ENCODE assay signal across 20 cellular contexts in genomic region chr9:93303806-93304573, GRCh38.
DNase-seq lines count a peak whose midpoint lies in the region; FAIRE-seq and TF ChIP-seq lines count a peak whose summit lies in the region.
"Had no signal": no experiment of that assay in that cellular context is flagged by ENCODE, and none has a peak within 500 bp of the region (broad histone marks: within the 10 kb centered on the region; RNA-seq: fewer than 3 reads in every experiment).

No MANE protein-coding gene starts in this region.

- H3K14ac ChIP-seq in H9 (ENCODE audit: insufficient read depth, low read length), result no peak overlapping the region

- H2AFZ ChIP-seq in H9 (ENCODE audit: low read length), result no peak overlapping the region
- H2AFZ ChIP-seq: PC-9 had no signal

- H3K79me2 ChIP-seq in H9 (ENCODE audit: insufficient read depth, low read length), result no peaks in the 10 kb centered on the region

- H3K23me2 ChIP-seq in H9 (ENCODE audit: insufficient read length, low read depth, low read length, poor library complexity, severe bottlenecking), result no peaks in the 10 kb centered on the region

- no peak overlapping the region for H4K5ac ChIP-seq in H9 (ENCODE audit: insufficient read length, low read depth, low read length)

- H2BK20ac ChIP-seq in H9 (ENCODE audit: low read depth, low read length, poor library complexity, severe bottlenecking), result no peak overlapping the region

- CTCF ChIA-PET in activated CD4-positive, alpha-beta T cell treated with anti-CD3 and anti-CD28 coated beads, Interleukin-2, amount 10 ng/mL, durations not matched to agents 7 days and 5 days (lab: Charles Lee), result no interaction called here

- H3K27ac ChIP-seq in H9 (ENCODE audit: insufficient read length, low read depth, low read length), result no peak overlapping the region
- H3K27ac ChIP-seq in kidney (ENCODE audit: low read depth in 2 of 2, low read length in 2 of 2), result no peak overlapping the region
- H3K27ac ChIP-seq in skeletal muscle tissue (ENCODE audit: low read depth, low read length), result peak overlapping the region; percentile 4
- H3K27ac ChIP-seq: BLaER1, cardiac muscle cell, esophagus muscularis mucosa, PC-9, uterus had no signal

- no peaks in the 10 kb centered on the region for H3K36me3 ChIP-seq in kidney (ENCODE audit: control insufficient read depth in 1 of 2, insufficient read depth in 2 of 2, low read length in 2 of 2)
- no peaks in the 10 kb centered on the region for H3K36me3 ChIP-seq in skeletal muscle tissue (ENCODE audit: control insufficient read depth in 3 of 3, insufficient read depth in 3 of 3, low read length in 3 of 3)
- H3K36me3 ChIP-seq: cardiac muscle cell, uterus had no signal

- no peak overlapping the region for H2BK5ac ChIP-seq in H9 (ENCODE audit: insufficient read length, low read length)

- peak; percentile 1 for DNase-seq in activated CD4-positive, alpha-beta T cell treated with anti-CD3 and anti-CD28 coated beads for 48 hours
- no peak for DNase-seq in activated CD4-positive, alpha-beta T cell treated with anti-CD3 and anti-CD28 coated beads, Interleukin-2, amount 10 ng/mL, durations not matched to agents 7 days and 5 days
- peak; percentile 26 for DNase-seq in H9
- DNase-seq in kidney, result peak; percentile 65
- DNase-seq in SHP77 (lab: John Stamatoyannopoulos, UW), result no peak
- DNase-seq in activated T-helper 1 cell treated with anti-CD3 and anti-CD28 coated beads, Interleukin-12 subunit alpha, Interleukin-12 subunit beta, Interleukin-2, Interleukin-4 antibody, amounts not matched to agents 30 ng/mL and 10 ng/mL and 1 ng/mL, durations not matched to agents 14 hours and 24 hours and 36 hours (ENCODE audit: low spot score), result no peak
- no peak for DNase-seq in amniotic stem cell (lab: John Stamatoyannopoulos, UW)
- DNase-seq: effector CD8-positive, alpha-beta T cell; MM.1S; stimulated activated naive CD8-positive, alpha-beta T cell treated with anti-CD3 and anti-CD28 coated beads, Interleukin-15, amount 100 ng/mL, for 72 hours had no signal

- H3K27me3 Mint-ChIP-seq in activated CD4-positive, alpha-beta T cell treated with anti-CD3 and anti-CD28 coated beads, Interleukin-2, amount 10 ng/mL, durations not matched to agents 7 days and 5 days, result no peaks in the 10 kb centered on the region
- no peaks in the 10 kb centered on the region; the same call in 1 of the 2 replicates for H3K27me3 Mint-ChIP-seq in H9 (ENCODE audit: low read depth)
- no peaks in the 10 kb centered on the region for H3K27me3 Mint-ChIP-seq in activated T-helper 1 cell treated with anti-CD3 and anti-CD28 coated beads, Interleukin-12 subunit alpha, Interleukin-12 subunit beta, Interleukin-2, Interleukin-4 antibody, amounts not matched to agents 30 ng/mL and 10 ng/mL and 1 ng/mL, durations not matched to agents 14 hours and 24 hours and 36 hours (ENCODE audit: insufficient read depth)
- H3K27me3 Mint-ChIP-seq: stimulated activated naive CD8-positive, alpha-beta T cell treated with anti-CD3 and anti-CD28 coated beads, Interleukin-15, amount 100 ng/mL, for 72 hours had no signal

- H3K4me2 ChIP-seq in H9 (ENCODE audit: insufficient read depth, insufficient read length, low read length), result no peak overlapping the region
- H3K4me2 ChIP-seq: BLaER1, PC-9 had no signal

- H3T11ph ChIP-seq in H9 (ENCODE audit: low read length), result no peak overlapping the region

- H3K36me3 Mint-ChIP-seq in activated CD4-positive, alpha-beta T cell treated with anti-CD3 and anti-CD28 coated beads, Interleukin-2, amount 10 ng/mL, durations not matched to agents 7 days and 5 days (ENCODE audit: low read depth), result no peaks in the 10 kb centered on the region
- H3K36me3 Mint-ChIP-seq in H9 (ENCODE audit: insufficient read depth in 1 of 3, low read depth in 3 of 3), result peaks cover 0 to 4% (median 3%) of the 10 kb centered on the region in 3 experiments; a peak in 3 of 7 replicates
- no peaks in the 10 kb centered on the region for H3K36me3 Mint-ChIP-seq in activated T-helper 1 cell treated with anti-CD3 and anti-CD28 coated beads, Interleukin-12 subunit alpha, Interleukin-12 subunit beta, Interleukin-2, Interleukin-4 antibody, amounts not matched to agents 30 ng/mL and 10 ng/mL and 1 ng/mL, durations not matched to agents 14 hours and 24 hours and 36 hours (ENCODE audit: low read depth)

- intact Hi-C loops in kidney (cut with DNase I), result loop anchor here (10.0 kb wide), 1 partner anchor 129 kb away; no protein-coding TSS in a partner anchor
- intact Hi-C loops in activated T-helper 1 cell treated with anti-CD3 and anti-CD28 coated beads, Interleukin-12 subunit alpha, Interleukin-12 subunit beta, Interleukin-2, Interleukin-4 antibody, amounts not matched to agents 30 ng/mL and 10 ng/mL and 1 ng/mL, durations not matched to agents 14 hours and 24 hours and 36 hours (cut with micrococcal nuclease), result loop anchor here (5.0 to 10.0 kb wide), 2 partner anchors 299 to 347 kb away; no protein-coding TSS in a partner anchor

- H2BK120ac ChIP-seq in H9 (ENCODE audit: low read depth, low read length, poor library complexity, severe bottlenecking), result no peak overlapping the region

- H4K20me1 ChIP-seq in H9 (ENCODE audit: control insufficient read depth, insufficient read depth, insufficient read length), result no peaks in the 10 kb centered on the region
- H4K20me1 ChIP-seq: BLaER1 had no signal

- H2BK12ac ChIP-seq in H9 (ENCODE audit: insufficient read length, low read depth, low read length), result no peak overlapping the region

- H3K4me1 ChIP-seq in H9 (ENCODE audit: insufficient read depth, low read length) (no peaks in the 10 kb centered on the region), kidney (ENCODE audit: control insufficient read depth in 1 of 2, insufficient read depth in 1 of 2, low read depth in 1 of 2, low read length in 2 of 2) (no peaks in the 10 kb centered on the region), skeletal muscle tissue (ENCODE audit: control insufficient read depth in 3 of 3, insufficient read depth in 3 of 3, low read length in 3 of 3) (peaks cover 48 to 61% (median 58%) of the 10 kb centered on the region in 3 donors)
- H3K4me1 ChIP-seq: uterus had no signal

- no peak overlapping the region for H3K18ac ChIP-seq in H9 (ENCODE audit: insufficient read length, low read depth, low read length)

- TF ChIP-seq CTCF in H9 (conservative IDR thresholded peaks at IDR 0.05), result no peak
- TF ChIP-seq CTCF in kidney (IDR thresholded peaks at IDR 0.05; ENCODE audit: borderline replicate concordance, extremely low read depth, insufficient read depth), result no peak

- no peak overlapping the region for H4K8ac ChIP-seq in H9 (replicated peaks; ENCODE audit: insufficient read length, low read depth, low read length)

- H3K23ac ChIP-seq in H9 (ENCODE audit: insufficient read length, low read depth, low read length), result no peak overlapping the region

- H3K4me1 Mint-ChIP-seq in activated CD4-positive, alpha-beta T cell treated with anti-CD3 and anti-CD28 coated beads, Interleukin-2, amount 10 ng/mL, durations not matched to agents 7 days and 5 days, result peaks cover 7% of the 10 kb centered on the region
- peaks cover 8 to 15% of the 10 kb centered on the region in 2 experiments for H3K4me1 Mint-ChIP-seq in H9
- H3K4me1 Mint-ChIP-seq in activated T-helper 1 cell treated with anti-CD3 and anti-CD28 coated beads, Interleukin-12 subunit alpha, Interleukin-12 subunit beta, Interleukin-2, Interleukin-4 antibody, amounts not matched to agents 30 ng/mL and 10 ng/mL and 1 ng/mL, durations not matched to agents 14 hours and 24 hours and 36 hours (ENCODE audit: low read depth), result peaks cover 9% of the 10 kb centered on the region

- H3K9me3 ChIP-seq in H9 (ENCODE audit: control insufficient read depth, low read depth, low read length) (no peaks in the 10 kb centered on the region), kidney (ENCODE audit: control insufficient read depth in 1 of 2, low read length in 2 of 2) (no peaks in the 10 kb centered on the region), skeletal muscle tissue (ENCODE audit: control insufficient read depth in 3 of 3, low read length in 3 of 3) (no peaks in the 10 kb centered on the region)
- H3K9me3 ChIP-seq: BLaER1, esophagus muscularis mucosa, mucosa of descending colon, uterus had no signal

- H3K4me3 ChIP-seq in kidney (ENCODE audit: low read length in 2 of 2) (no peak overlapping the region), skeletal muscle tissue (ENCODE audit: low read length in 3 of 3) (no peak overlapping the region)
- H3K4me3 ChIP-seq: BLaER1, cardiac muscle cell, esophagus muscularis mucosa, mucosa of descending colon, PC-9, uterus had no signal

- H2BK15ac ChIP-seq in H9 (ENCODE audit: low read depth, low read length), result no peak overlapping the region

- H3K9ac ChIP-seq in H9 (ENCODE audit: extremely low read depth, insufficient read length, low read length) (no peak overlapping the region), kidney (ENCODE audit: low read length in 2 of 2) (no peak overlapping the region), skeletal muscle tissue (ENCODE audit: low read depth in 1 of 3, low read length in 3 of 3) (peak overlapping the region; percentile 6 to 75 (median 13))
- H3K9ac ChIP-seq: BLaER1 had no signal

- H4K91ac ChIP-seq in H9 (ENCODE audit: insufficient read length, low read depth, low read length), result no peak overlapping the region

- no peak overlapping the region for H3K27ac Mint-ChIP-seq in activated CD4-positive, alpha-beta T cell treated with anti-CD3 and anti-CD28 coated beads, Interleukin-2, amount 10 ng/mL, durations not matched to agents 7 days and 5 days
- H3K27ac Mint-ChIP-seq in H9, result no peak overlapping the region
- no peak overlapping the region for H3K27ac Mint-ChIP-seq in activated T-helper 1 cell treated with anti-CD3 and anti-CD28 coated beads, Interleukin-12 subunit alpha, Interleukin-12 subunit beta, Interleukin-2, Interleukin-4 antibody, amounts not matched to agents 30 ng/mL and 10 ng/mL and 1 ng/mL, durations not matched to agents 14 hours and 24 hours and 36 hours
- H3K27ac Mint-ChIP-seq: HFFc6 had no signal

- no CpG with 5 or more reads among the region's 19 CpGs for WGBS in H9 (ENCODE audit: extremely low coverage, insufficient read length, low lambda C conversion rate)

- no peak for FAIRE-seq in kidney (lab: Jason Lieb, UNC)
- FAIRE-seq: A204.1, D721Med had no signal

- no peak overlapping the region for H3K4me3 Mint-ChIP-seq in activated CD4-positive, alpha-beta T cell treated with anti-CD3 and anti-CD28 coated beads, Interleukin-2, amount 10 ng/mL, durations not matched to agents 7 days and 5 days
- H3K4me3 Mint-ChIP-seq in H9, result no peak overlapping the region
- no peak overlapping the region for H3K4me3 Mint-ChIP-seq in activated T-helper 1 cell treated with anti-CD3 and anti-CD28 coated beads, Interleukin-12 subunit alpha, Interleukin-12 subunit beta, Interleukin-2, Interleukin-4 antibody, amounts not matched to agents 30 ng/mL and 10 ng/mL and 1 ng/mL, durations not matched to agents 14 hours and 24 hours and 36 hours
- H3K4me3 Mint-ChIP-seq: HFFc6; stimulated activated naive CD8-positive, alpha-beta T cell treated with anti-CD3 and anti-CD28 coated beads, Interleukin-15, amount 100 ng/mL, for 72 hours had no signal

- no peak overlapping the region for H3K4ac ChIP-seq in H9 (ENCODE audit: low read depth, low read length)

- POLR2A ChIA-PET in activated CD4-positive, alpha-beta T cell treated with anti-CD3 and anti-CD28 coated beads, Interleukin-2, amount 10 ng/mL, durations not matched to agents 7 days and 5 days (lab: Charles Lee), result no interaction called here

- H3K79me1 ChIP-seq in H9 (ENCODE audit: insufficient read depth, low read depth, low read length, poor library complexity, severe bottlenecking), result no peaks in the 10 kb centered on the region

- H3K56ac ChIP-seq in H9 (ENCODE audit: insufficient read length, low read depth, low read length), result no peak overlapping the region

- H3K27me3 ChIP-seq in H9 (ENCODE audit: insufficient read depth, low read length), result no peaks in the 10 kb centered on the region
- no peaks in the 10 kb centered on the region for H3K27me3 ChIP-seq in skeletal muscle tissue (ENCODE audit: control insufficient read depth in 3 of 3, insufficient read depth in 3 of 3, low read length in 3 of 3)
- H3K27me3 ChIP-seq: BLaER1, cardiac muscle cell, esophagus muscularis mucosa, uterus had no signal

- no peak overlapping the region for H2AK5ac ChIP-seq in H9 (ENCODE audit: insufficient read length, low read length)

- H3K9me3 Mint-ChIP-seq in activated CD4-positive, alpha-beta T cell treated with anti-CD3 and anti-CD28 coated beads, Interleukin-2, amount 10 ng/mL, durations not matched to agents 7 days and 5 days, result no peaks in the 10 kb centered on the region
- no peaks in the 10 kb centered on the region for H3K9me3 Mint-ChIP-seq in H9
- H3K9me3 Mint-ChIP-seq in activated T-helper 1 cell treated with anti-CD3 and anti-CD28 coated beads, Interleukin-12 subunit alpha, Interleukin-12 subunit beta, Interleukin-2, Interleukin-4 antibody, amounts not matched to agents 30 ng/mL and 10 ng/mL and 1 ng/mL, durations not matched to agents 14 hours and 24 hours and 36 hours, result no peaks in the 10 kb centered on the region
- H3K9me3 Mint-ChIP-seq: HFFc6; stimulated activated naive CD8-positive, alpha-beta T cell treated with anti-CD3 and anti-CD28 coated beads, Interleukin-15, amount 100 ng/mL, for 72 hours had no signal

Comparison
In these comparisons a context has a peak if more than half of its experiments do, and no peak if none do; other contexts are left out.
1. DNase-seq: peak in activated CD4-positive, alpha-beta T cell treated with anti-CD3 and anti-CD28 coated beads for 48 hours (single experiment), H9 (single experiment) and kidney (single experiment); none in activated CD4-positive, alpha-beta T cell treated with anti-CD3 and anti-CD28 coated beads, Interleukin-2, amount 10 ng/mL, durations not matched to agents 7 days and 5 days (single experiment), SHP77 (0 of 2), activated T-helper 1 cell treated with anti-CD3 and anti-CD28 coated beads, Interleukin-12 subunit alpha, Interleukin-12 subunit beta, Interleukin-2, Interleukin-4 antibody, amounts not matched to agents 30 ng/mL and 10 ng/mL and 1 ng/mL, durations not matched to agents 14 hours and 24 hours and 36 hours (single experiment) and amniotic stem cell (single experiment).
2. H3K9ac ChIP-seq: peak in skeletal muscle tissue (3 of 3); none in H9 (single experiment) and kidney (0 of 2).